Comparison of ENCODE assay signal across 15 cellular contexts in the genomic region with DNA sequence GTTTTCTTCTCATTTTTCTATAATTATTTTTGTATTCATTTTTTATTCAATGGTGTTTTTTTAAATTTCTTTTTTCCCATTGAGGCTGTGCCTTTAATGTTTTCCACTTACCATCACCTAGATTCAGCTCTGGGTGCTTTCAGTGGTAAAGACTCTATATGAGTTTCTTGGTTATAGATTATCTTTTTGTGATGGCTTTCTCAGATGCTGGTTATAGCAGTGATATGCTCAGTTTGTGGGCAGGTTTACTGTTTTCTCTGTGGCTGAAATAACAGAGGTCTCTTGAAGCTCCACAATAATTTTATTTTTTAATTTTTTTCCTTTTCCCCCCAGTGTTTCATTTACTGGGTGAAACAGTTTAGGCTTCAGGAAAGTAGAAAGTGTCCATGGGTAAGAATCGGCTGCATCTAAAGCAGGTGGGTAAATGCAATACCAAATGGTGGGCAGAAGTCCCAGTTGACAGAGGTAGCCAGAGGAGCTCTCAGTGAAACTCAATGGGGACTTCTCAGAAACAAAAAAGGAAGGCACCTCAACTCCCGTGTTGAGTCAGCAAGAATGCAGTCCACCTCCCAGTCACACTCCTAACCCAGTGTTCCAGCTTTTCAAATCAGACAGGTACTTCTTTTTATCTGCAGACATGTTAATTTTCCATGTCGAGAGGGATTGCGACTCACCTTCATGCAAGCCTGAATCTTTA.
"Had no signal": no experiment of that assay in that cellular context is flagged by ENCODE, and none has a peak within 500 bp of the region (broad histone marks: within the 10 kb centered on the region; RNA-seq: fewer than 3 reads in every experiment).

No MANE protein-coding gene starts in this region.

- ATAC-seq: left lung; mucosa of descending colon; naive thymus-derived CD4-positive, alpha-beta T cell; stimulated activated effector memory CD8-positive, alpha-beta T cell treated with anti-CD3 and anti-CD28 coated beads, Interleukin-12 subunit alpha, Interleukin-12 subunit beta, amount 100 ng/mL, for 72 hours had no signal

- H3K4me1 ChIP-seq: esophagus muscularis mucosa, left lung, sigmoid colon, spleen had no signal

- H3K27me3 ChIP-seq: brain microvascular endothelial cell, esophagus muscularis mucosa, left lung, ovary, sigmoid colon, spleen had no signal

- H3K4me3 ChIP-seq: coronary artery, esophagus muscularis mucosa, left lung, mucosa of descending colon, ovary, sigmoid colon, spleen had no signal

- H3K9me3 ChIP-seq: esophagus muscularis mucosa, mucosa of descending colon, ovary, sigmoid colon had no signal

- H3K27ac ChIP-seq: brain microvascular endothelial cell, coronary artery, esophagus muscularis mucosa, left lung, ovary, sigmoid colon, spleen had no signal

- H3K36me3 ChIP-seq: brain microvascular endothelial cell, esophagus muscularis mucosa, left lung, ovary, sigmoid colon, spleen had no signal

- DNase-seq: activated CD4-positive, CD25-positive, alpha-beta regulatory T cell treated with anti-CD3 and anti-CD28 coated beads, Interleukin-2, amount 50 U/mL, for 72 hours; activated naive CD4-positive, alpha-beta T cell; activated naive CD8-positive, alpha-beta T cell treated with anti-CD3 and anti-CD28 coated beads, Interleukin-2, amount 10 ng/mL, durations not matched to agents 7 days and 5 days; brain microvascular endothelial cell; hippocampal formation; left lung; mucosa of descending colon; naive thymus-derived CD4-positive, alpha-beta T cell; ovary; sigmoid colon; spleen had no signal

- FAIRE-seq: keratinocyte had no signal
